ENCODE assay signal across 1 cellular context in genomic region chr19:32719611-32720059, GRCh38.
TF ChIP-seq lines count a peak whose summit lies in the region.

TDRD12 (plus strand) TSS chr19:32719767; CDS start chr19:32720073, 306 bp downstream.

TF ChIP-seq in K562, 482 proteins besides CTCF, POLR2A, EP300 and RAD21:
- TF ChIP-seq MEF2D (tag; conservative IDR thresholded peaks at IDR 0.05; ENCODE audit: low read depth) (no peak), POLR2G (IDR thresholded peaks at IDR 0.05; ENCODE audit: low read depth, low read length) (0 out of 2 replicates have a peak, but pooled peaks have one; percentile 40), ZBTB33 (CRISPR knock-in tag; IDR thresholded peaks at IDR 0.05) (peak; percentile 96), ZNF354B (CRISPR knock-in tag; IDR thresholded peaks at IDR 0.05) (no peak)
TF ChIP-seq in K562: peak in this region for 2.
